Comparison of ENCODE assay signal across 8 cellular contexts in genomic region chr7:137961200-137962177, GRCh38. TPM values are rescaled to one million over a fixed set of nuclear protein-coding genes. Genes with fewer than 3 reads are reported as not detected.
DNase-seq lines count a peak whose midpoint lies in the region; ATAC-seq, FAIRE-seq and TF ChIP-seq lines count a peak whose summit lies in the region.

No MANE protein-coding gene starts in this region.

- DNase-seq in GM13977 (ENCODE audit: low spot score) (peak; percentile 62), NB4 (ENCODE audit: low read depth) (peak; percentile 75), mesenchymal stem cell (no peak), NK-92 (lab: John Stamatoyannopoulos, UW; ENCODE audit: unreplicated experiment) (no peak), GM12892 (ENCODE audit: insufficient read length) (no peak), NCI-H748 (lab: John Stamatoyannopoulos, UW; ENCODE audit: unreplicated experiment) (no peak)
- no peak for DNase-seq in activated effector memory CD4-positive, alpha-beta T cell treated with anti-CD3 and anti-CD28 coated beads, Interleukin-2, amount 50 U/mL, for 16 hours

- ATAC-seq in GM21717 (IDR thresholded peaks at IDR 0.05; ENCODE audit: unreplicated experiment), result peak; percentile 90

- H4K8ac ChIP-seq in mesenchymal stem cell (ENCODE audit: low read length), result peak overlapping the region; percentile 20

- no peak overlapping the region for H3K4me3 ChIP-seq in NB4 (ENCODE audit: low read depth, low read length)
- no peak overlapping the region for H3K4me3 ChIP-seq in mesenchymal stem cell (ENCODE audit: insufficient read depth in 1 of 2, low read depth in 1 of 2, low read length in 2 of 2)

- H2AFZ ChIP-seq in mesenchymal stem cell (ENCODE audit: low read depth, low read length), result no peak overlapping the region

- 97% methylated on average over 11 of the region's 11 CpGs for WGBS in mesenchymal stem cell

- H2BK120ac ChIP-seq in mesenchymal stem cell (ENCODE audit: low read depth, low read length), result no peak overlapping the region

- peaks cover 8% of the 10 kb centered on the region for H3K4me1 ChIP-seq in mesenchymal stem cell (ENCODE audit: control insufficient read depth, insufficient read depth, low read depth, low read length)

- H3K79me1 ChIP-seq in mesenchymal stem cell (replicated peaks; ENCODE audit: low read length, poor library complexity, severe bottlenecking), result peaks cover 9% of the 10 kb centered on the region

- in situ Hi-C loops in GM13977 (cut with MboI; ENCODE audit: low pct_unique_long_range_greater_than_20kb, low sequenced_read_pairs, unreplicated experiment), result no loop called here

- H4K91ac ChIP-seq in mesenchymal stem cell (ENCODE audit: low read length), result peak overlapping the region; percentile 34

- H3K4me2 ChIP-seq in mesenchymal stem cell (ENCODE audit: low read length, poor library complexity, severe bottlenecking), result no peak overlapping the region

- H3K23ac ChIP-seq in mesenchymal stem cell (ENCODE audit: low read length in 2 of 2), result no peak overlapping the region

- H2BK15ac ChIP-seq in mesenchymal stem cell (ENCODE audit: low read depth, poor library complexity, severe bottlenecking), result no peak overlapping the region

- no peak overlapping the region for H2BK5ac ChIP-seq in mesenchymal stem cell (ENCODE audit: low read depth, low read length, poor library complexity, severe bottlenecking)

- no peaks in the 10 kb centered on the region for H3K9me3 ChIP-seq in mesenchymal stem cell (ENCODE audit: control insufficient read depth, low read length)

- peaks cover 3 to 7% of the 10 kb centered on the region in 2 experiments for H3K36me3 ChIP-seq in mesenchymal stem cell (ENCODE audit: control insufficient read depth in 1 of 2, insufficient read depth in 2 of 2, low read depth in 1 of 2, low read length in 2 of 2)

- H3K9ac ChIP-seq in mesenchymal stem cell (ENCODE audit: low read length), result peak overlapping the region; percentile 24

- FAIRE-seq in GM12892 (lab: Jason Lieb, UNC), result no peak

- peak overlapping the region in 1 of 2 experiments; percentile 36 for H3K4ac ChIP-seq in mesenchymal stem cell (ENCODE audit: low read depth in 1 of 2, low read length in 2 of 2)

- H2AK5ac ChIP-seq in mesenchymal stem cell (ENCODE audit: low read length, severe bottlenecking), result peak overlapping the region; percentile 45

- TF ChIP-seq CTCF in GM13977 (IDR thresholded peaks at IDR 0.05; ENCODE audit: extremely low read depth, insufficient read depth, missing control alignments) (no peak), NB4 (IDR thresholded peaks at IDR 0.05; ENCODE audit: low read depth, low read length) (no peak)

- no peak overlapping the region for H3K18ac ChIP-seq in mesenchymal stem cell (ENCODE audit: low read depth in 1 of 2, low read length in 2 of 2)

- TF ChIP-seq POLR2A in NB4 (IDR thresholded peaks at IDR 0.05; ENCODE audit: extremely low read depth, insufficient read length) (no peak), GM12892 (IDR thresholded peaks at IDR 0.05; ENCODE audit: low read depth, low read length) (no peak)

- H3K27ac ChIP-seq in mesenchymal stem cell (ENCODE audit: low read length, poor library complexity, severe bottlenecking), result no peak overlapping the region

- H3K27me3 ChIP-seq in mesenchymal stem cell (ENCODE audit: control insufficient read depth in 1 of 2, insufficient read depth in 1 of 2, low read length in 2 of 2), result no peaks in the 10 kb centered on the region

- no peak overlapping the region for H2BK12ac ChIP-seq in mesenchymal stem cell (ENCODE audit: low read length in 2 of 2)

- H3K14ac ChIP-seq in mesenchymal stem cell (ENCODE audit: low read length in 2 of 2), result no peak overlapping the region

RNA-seq across cellular contexts. Expression of gene CREB3L2, which starts 40.4 kb away (rescaled TPM):
- polyA plus RNA-seq in mesenchymal stem cell (2013, experiment 1 of 2), result 52.7 TPM
- 51.1 TPM for polyA plus RNA-seq in mesenchymal stem cell (2013, experiment 2 of 2)
- 13.1 TPM for polyA plus RNA-seq in GM12892 (2012; ENCODE audit: missing spikeins)

Comparison
In these comparisons a context has a peak if more than half of its experiments do, and no peak if none do; other contexts are left out.
1. DNase-seq: peak in GM13977 (single experiment) and NB4 (single experiment); none in mesenchymal stem cell (single experiment), NK-92 (single experiment), GM12892 (single experiment), NCI-H748 (single experiment) and activated effector memory CD4-positive, alpha-beta T cell treated with anti-CD3 and anti-CD28 coated beads, Interleukin-2, amount 50 U/mL, for 16 hours (single experiment).